13 cellular contexts compared by ENCODE assay signal in genomic region chr10:26217396-26218105, GRCh38. TPM values are rescaled to one million over a fixed set of nuclear protein-coding genes. Genes with fewer than 3 reads are reported as not detected.
DNase-seq lines count a peak whose midpoint lies in the region; ATAC-seq, FAIRE-seq and TF ChIP-seq lines count a peak whose summit lies in the region.
"Had no signal": no experiment of that assay in that cellular context is flagged by ENCODE, and none has a peak within 500 bp of the region (broad histone marks: within the 10 kb centered on the region; RNA-seq: fewer than 3 reads in every experiment).

No MANE protein-coding gene starts in this region.

- H3K36me3 Mint-ChIP-seq in CD4-positive, alpha-beta memory T cell = no peaks in the 10 kb centered on the region
- H3K36me3 Mint-ChIP-seq in activated T-cell treated with anti-CD3 and anti-CD28 coated beads, Interleukin-2, amount 50 U/mL, for 72 hours (ENCODE audit: insufficient read depth in 2 of 2) = peaks cover 0 to 7% of the 10 kb centered on the region in 2 donors

- peaks cover 47% of the 10 kb centered on the region for H3K27me3 ChIP-seq in CD4-positive, alpha-beta memory T cell (ENCODE audit: insufficient read depth, low read length)

- peaks cover 24% of the 10 kb centered on the region for H3K4me1 ChIP-seq in CD4-positive, alpha-beta memory T cell (ENCODE audit: insufficient read depth, low read length)
- H3K4me1 ChIP-seq in mesodermal cell (ENCODE audit: control insufficient read depth, insufficient read depth, low read length, poor library complexity, severe bottlenecking) = peaks cover 27% of the 10 kb centered on the region

- H3K4me3 ChIP-seq in CD4-positive, alpha-beta memory T cell (ENCODE audit: low read length in 2 of 2) = no peak overlapping the region
- H3K4me3 ChIP-seq in mesodermal cell (ENCODE audit: extremely low read depth, insufficient read depth, low read length, poor library complexity, severe bottlenecking) = peak overlapping the region; percentile 14

- peaks cover 5 to 42% (median 32%) of the 10 kb centered on the region in 4 donors for H3K4me1 Mint-ChIP-seq in CD4-positive, alpha-beta memory T cell
- H3K4me1 Mint-ChIP-seq in activated T-cell treated with anti-CD3 and anti-CD28 coated beads, Interleukin-2, amount 50 U/mL, for 72 hours (ENCODE audit: low read depth) = peaks cover 40% of the 10 kb centered on the region

- CTCF ChIA-PET in CD4-positive, alpha-beta memory T cell (lab: Charles Lee; ENCODE audit: partially characterized antibody) = no interaction called here

- peak; percentile 28 to 47 for ATAC-seq in activated T-cell treated with anti-CD3 and anti-CD28 coated beads, Interleukin-2, amount 50 U/mL, for 72 hours (replicated peaks in 1 of 2)
- ATAC-seq in GM18867 (IDR thresholded peaks at IDR 0.05; ENCODE audit: unreplicated experiment) = no peak

- H3K9me3 ChIP-seq in CD4-positive, alpha-beta memory T cell (ENCODE audit: control insufficient read depth in 1 of 2, low read length in 2 of 2) = no peaks in the 10 kb centered on the region
- no peaks in the 10 kb centered on the region for H3K9me3 ChIP-seq in mesodermal cell (ENCODE audit: control insufficient read depth, low read length)

- peaks cover 72 to 74% of the 10 kb centered on the region in 2 donors for H3K27me3 Mint-ChIP-seq in CD4-positive, alpha-beta memory T cell
- peaks cover 83% of the 10 kb centered on the region for H3K27me3 Mint-ChIP-seq in activated T-cell treated with anti-CD3 and anti-CD28 coated beads, Interleukin-2, amount 50 U/mL, for 72 hours (ENCODE audit: low read depth)

- H3K4me3 Mint-ChIP-seq in CD4-positive, alpha-beta memory T cell = peak overlapping the region in 6 of 8 donors; percentile 10 to 77 (median 58)
- peak overlapping the region; percentile 78 to 82 for H3K4me3 Mint-ChIP-seq in activated T-cell treated with anti-CD3 and anti-CD28 coated beads, Interleukin-2, amount 50 U/mL, for 72 hours
- H3K4me3 Mint-ChIP-seq: activated T-helper 1 cell treated with anti-CD3 and anti-CD28 coated beads, Interleukin-12 subunit alpha, Interleukin-12 subunit beta, Interleukin-2, Interleukin-4 antibody, amounts not matched to agents 30 ng/mL and 10 ng/mL and 1 ng/mL, durations not matched to agents 14 hours and 24 hours and 36 hours had no signal

- no peak for DNase-seq in CD4-positive, alpha-beta memory T cell
- DNase-seq in GM12891 (ENCODE audit: insufficient read length, low spot score) (peak; percentile 35), RKO (ENCODE audit: low spot score) (no peak), glomerular visceral epithelial cell (ENCODE audit: extremely low spot score) (no peak), MV-4-11 (lab: John Stamatoyannopoulos, UW) (no peak)
- peak in 1 of 2 donors; percentile 10 for DNase-seq in activated T-cell treated with anti-CD3 and anti-CD28 coated beads, Interleukin-2, amount 50 U/mL, for 72 hours
- DNase-seq: effector CD4-positive, alpha-beta T cell; NCI-H1694 treated with DMSO at 0.1 percent for 48 hours had no signal

- no peaks in the 10 kb centered on the region for H3K9me3 Mint-ChIP-seq in CD4-positive, alpha-beta memory T cell
- H3K9me3 Mint-ChIP-seq in activated T-cell treated with anti-CD3 and anti-CD28 coated beads, Interleukin-2, amount 50 U/mL, for 72 hours = no peaks in the 10 kb centered on the region
- H3K9me3 Mint-ChIP-seq: activated T-helper 1 cell treated with anti-CD3 and anti-CD28 coated beads, Interleukin-12 subunit alpha, Interleukin-12 subunit beta, Interleukin-2, Interleukin-4 antibody, amounts not matched to agents 30 ng/mL and 10 ng/mL and 1 ng/mL, durations not matched to agents 14 hours and 24 hours and 36 hours had no signal

- H3K27ac ChIP-seq in CD4-positive, alpha-beta memory T cell (ENCODE audit: low read depth, low read length) = no peak overlapping the region
- H3K27ac ChIP-seq in mesodermal cell (ENCODE audit: low read depth, low read length, severe bottlenecking) = no peak overlapping the region

- FAIRE-seq in GM12891 (lab: Jason Lieb, UNC) = no peak
- FAIRE-seq: G401.6 had no signal

- TF ChIP-seq POLR2A in GM12891 (IDR thresholded peaks at IDR 0.05; ENCODE audit: low read depth, low read length) = no peak

- intact Hi-C loops in CD4-positive, alpha-beta memory T cell (cut with micrococcal nuclease) = no loop called here

- POLR2A ChIA-PET in CD4-positive, alpha-beta memory T cell (lab: Charles Lee; ENCODE audit: partially characterized antibody) = no interaction called here

- H3K27ac Mint-ChIP-seq in CD4-positive, alpha-beta memory T cell = no peak overlapping the region
- no peak overlapping the region for H3K27ac Mint-ChIP-seq in activated T-cell treated with anti-CD3 and anti-CD28 coated beads, Interleukin-2, amount 50 U/mL, for 72 hours

- WGBS in mesodermal cell (ENCODE audit: insufficient coverage in 2 of 2), 2 experiments = 0 to 1% methylated on average over 58 to 67 of the region's 67 CpGs

- no peaks in the 10 kb centered on the region for H3K36me3 ChIP-seq in CD4-positive, alpha-beta memory T cell (ENCODE audit: insufficient read depth, low read length)
- no peaks in the 10 kb centered on the region for H3K36me3 ChIP-seq in mesodermal cell (ENCODE audit: control insufficient read depth, insufficient read depth, low read length)

TF ChIP-seq in GM12891, 5 proteins besides CTCF, POLR2A, EP300 and RAD21:
- TF ChIP-seq PAX5 (IDR thresholded peaks at IDR 0.05; ENCODE audit: insufficient read depth, low read length, severe bottlenecking) (no peak), SPI1 (IDR thresholded peaks at IDR 0.05; ENCODE audit: low read depth, low read length) (no peak), POLR2AphosphoS5 (IDR thresholded peaks at IDR 0.05; ENCODE audit: low read depth, low read length) (no peak), TAF1 (IDR thresholded peaks at IDR 0.05; ENCODE audit: low read depth, low read length) (no peak), POU2F2 (IDR thresholded peaks at IDR 0.05; ENCODE audit: low read depth, low read length) (no peak)

RNA-seq across cellular contexts. Expression of gene GAD2, which starts 1.0 kb away (rescaled TPM):
- total RNA-seq in CD4-positive, alpha-beta memory T cell = not detected
- polyA plus RNA-seq in CD4-positive, alpha-beta memory T cell = not detected
- not detected for polyA plus RNA-seq in GM12891 (2012; ENCODE audit: low read depth, missing spikeins)
- not detected for total RNA-seq in activated T-cell treated with anti-CD3 and anti-CD28 coated beads, Interleukin-2, amount 50 U/mL, for 72 hours
- polyA plus RNA-seq in mesodermal cell (2013, experiment 1 of 2) = not detected
- not detected for polyA plus RNA-seq in mesodermal cell (2013, experiment 2 of 2)
- total RNA-seq: activated T-helper 1 cell treated with anti-CD3 and anti-CD28 coated beads, Interleukin-12 subunit alpha, Interleukin-12 subunit beta, Interleukin-2, Interleukin-4 antibody, amounts not matched to agents 30 ng/mL and 10 ng/mL and 1 ng/mL, durations not matched to agents 14 hours and 24 hours and 36 hours; SK-MEL-5 had no signal
